In the genomic region with DNA sequence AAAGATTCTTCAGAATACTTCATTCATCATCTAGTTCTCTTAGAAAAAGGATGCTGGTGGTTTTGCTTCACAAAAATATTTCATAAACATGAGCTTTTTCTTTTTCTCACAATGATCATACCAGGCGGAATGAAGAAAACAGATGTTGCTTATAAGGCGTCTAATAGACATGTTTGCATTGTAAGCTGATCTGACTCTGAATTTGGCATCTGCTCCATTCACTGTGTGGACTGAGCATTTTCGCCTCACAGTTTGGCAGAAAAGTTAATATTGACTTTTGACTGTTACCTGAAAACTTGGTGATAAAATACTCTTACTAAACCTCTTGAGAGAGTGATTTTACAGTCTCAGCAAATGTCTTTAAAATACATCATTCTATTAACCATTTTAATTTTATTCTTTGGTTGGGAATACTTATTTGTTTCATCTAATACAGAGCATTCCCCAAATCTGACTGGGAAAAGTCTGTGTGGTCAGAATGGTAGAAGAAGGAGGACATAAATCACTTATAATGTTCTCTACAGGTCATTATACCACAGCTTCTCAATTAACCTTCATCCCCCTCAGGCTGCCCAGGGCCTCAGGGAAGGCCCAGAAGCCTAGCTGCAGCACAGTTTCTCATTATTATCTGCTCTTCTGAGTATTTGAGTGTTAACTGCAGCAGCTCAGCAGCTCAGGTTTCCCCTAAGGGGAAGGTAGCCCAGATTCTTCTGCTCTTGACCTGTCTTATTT, we compare ENCODE assay signal across 14 cellular contexts.
DNase-seq lines count a peak whose midpoint lies in the region; ATAC-seq lines count a peak whose summit lies in the region.
"Had no signal": no experiment of that assay in that cellular context is flagged by ENCODE, and none has a peak within 500 bp of the region (broad histone marks: within the 10 kb centered on the region; RNA-seq: fewer than 3 reads in every experiment).

No MANE protein-coding gene starts in this region.

- ATAC-seq in left colon, result peak; percentile 60
- ATAC-seq: T-cell had no signal

- peak; percentile 55 for DNase-seq in DMS 273 treated with DMSO at 0.1 percent for 48 hours (lab: John Stamatoyannopoulos, UW)
- DNase-seq in NCI-H1417 (lab: John Stamatoyannopoulos, UW), result peak; percentile 0 to 87 (median 46)
- peak; percentile 70 for DNase-seq in NCI-H748 treated with DMSO at 0.1 percent for 48 hours (lab: John Stamatoyannopoulos, UW)
- no peak for DNase-seq in left colon
- DNase-seq in ureter (ENCODE audit: low spot score), result no peak
- DNase-seq in SIG-M5 (lab: John Stamatoyannopoulos, UW), result no peak
- no peak for DNase-seq in posterior vena cava (ENCODE audit: low spot score)
- no peak for DNase-seq in AML-193 (lab: John Stamatoyannopoulos, UW)
- DNase-seq: activated CD4-positive, alpha-beta T cell treated with anti-CD3 and anti-CD28 coated beads, Interleukin-2, amount 10 ng/mL, durations not matched to agents 7 days and 5 days; HFFc6; KG1; stimulated activated CD4-positive, alpha-beta T cell treated with anti-CD3 and anti-CD28 coated beads, Interleukin-4, amount 100 ng/mL, for 1 hour; stimulated activated naive CD4-positive, alpha-beta T cell; T-cell had no signal

- intact Hi-C loops in left colon (cut with DNase I, micrococcal nuclease) (no loop called here), posterior vena cava (cut with DNase I) (no loop called here)

Comparison
In these comparisons a context has a peak if more than half of its experiments do, and no peak if none do; other contexts are left out.
1. DNase-seq: peak in DMS 273 treated with DMSO at 0.1 percent for 48 hours (single experiment), NCI-H1417 (3 of 3) and NCI-H748 treated with DMSO at 0.1 percent for 48 hours (single experiment); none in left colon (0 of 2), ureter (single experiment), SIG-M5 (single experiment), posterior vena cava (single experiment) and AML-193 (0 of 2).